Comparison of ENCODE assay signal across 3 cellular contexts in the genomic region with DNA sequence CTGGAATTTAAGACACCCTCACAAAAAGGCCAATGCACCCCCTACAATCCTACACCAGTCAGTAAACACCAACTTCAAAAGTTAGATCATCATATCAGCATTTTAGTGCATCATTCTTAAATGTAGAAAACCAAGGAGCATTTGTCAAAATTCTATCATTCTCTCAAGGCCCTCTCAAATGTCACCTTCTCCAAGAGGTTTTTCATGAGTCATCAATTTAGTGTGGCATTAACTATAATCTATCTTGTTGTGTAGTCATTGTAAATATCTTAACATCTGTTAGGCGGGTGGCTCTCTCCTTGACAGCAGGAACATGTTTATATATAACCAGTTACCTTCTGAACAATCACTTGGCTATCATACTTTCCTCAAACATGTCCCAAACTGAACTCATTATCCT.
TF ChIP-seq lines count a peak whose summit lies in the region.

No MANE protein-coding gene starts in this region.

TF ChIP-seq in A549, 52 proteins besides CTCF, POLR2A, EP300 and RAD21:
- TF ChIP-seq MAFK (IDR thresholded peaks at IDR 0.05; ENCODE audit: partially characterized antibody): peak; percentile 92
- no peak for TF ChIP-seq NR3C1 (IDR thresholded peaks at IDR 0.05)

TF ChIP-seq in IMR-90, 13 proteins besides CTCF, POLR2A, EP300 and RAD21:
- TF ChIP-seq RCOR1 (IDR thresholded peaks at IDR 0.05; ENCODE audit: insufficient replicate concordance, low read length): no peak
- TF ChIP-seq MAFK (IDR thresholded peaks at IDR 0.05; ENCODE audit: low read depth, low read length): peak; percentile 92

TF ChIP-seq in H1, 55 proteins besides CTCF, POLR2A, EP300 and RAD21:
- TF ChIP-seq MAFK (IDR thresholded peaks at IDR 0.05; ENCODE audit: low read depth, low read length) (peak; percentile 58), NANOG (IDR thresholded peaks at IDR 0.05; ENCODE audit: insufficient read depth, low read depth, low read length, poor library complexity, severe bottlenecking) (no peak)
TF ChIP-seq in H1: peak in this region for 1.
